In the genomic region with DNA sequence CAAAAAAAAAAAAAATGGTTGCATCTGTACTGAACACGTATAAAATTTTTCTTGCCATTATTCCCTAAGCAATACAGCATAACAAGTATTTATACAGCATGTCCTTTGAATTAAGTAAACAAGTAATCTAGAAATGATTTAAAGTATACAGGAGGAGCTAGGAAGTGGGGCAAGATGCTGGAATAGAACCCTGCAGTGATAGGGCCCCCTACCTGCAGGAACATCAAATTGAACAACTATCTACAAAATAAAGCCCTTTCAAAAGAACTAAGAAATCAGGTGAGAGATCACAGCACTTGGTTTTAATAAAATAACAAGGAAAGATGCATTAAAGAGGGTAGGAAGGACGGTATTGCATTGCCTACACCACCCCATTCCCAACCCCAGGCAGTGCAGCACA, we compare ENCODE assay signal across 20 cellular contexts. TPM values are rescaled to one million over a fixed set of nuclear protein-coding genes. Genes with fewer than 3 reads are reported as not detected.
"Had no signal": no experiment of that assay in that cellular context is flagged by ENCODE, and none has a peak within 500 bp of the region (broad histone marks: within the 10 kb centered on the region; RNA-seq: fewer than 3 reads in every experiment).

No MANE protein-coding gene starts in this region.

- H3K27me3 Mint-ChIP-seq: naive thymus-derived CD8-positive, alpha-beta T cell; type B pancreatic cell had no signal

- H3K27me3 ChIP-seq: body of pancreas, esophagus muscularis mucosa, spleen had no signal

- H3K4me1 Mint-ChIP-seq: naive thymus-derived CD8-positive, alpha-beta T cell had no signal

- H3K4me3 Mint-ChIP-seq: naive thymus-derived CD8-positive, alpha-beta T cell; type B pancreatic cell had no signal

- ATAC-seq: activated naive CD4-positive, alpha-beta T cell treated with anti-CD3 and anti-CD28 coated beads, Interleukin-2, amount 50 U/mL, for 72 hours; body of pancreas; mucosa of descending colon; naive thymus-derived CD8-positive, alpha-beta T cell; sciatic nerve had no signal

- DNase-seq: activated CD4-positive, alpha-beta T cell treated with anti-CD3 and anti-CD28 coated beads, Interleukin-2, amount 50 U/mL, for 4 hours; activated CD4-positive, CD25-positive, alpha-beta regulatory T cell treated with anti-CD3 and anti-CD28 coated beads, Interleukin-2, amount 50 U/mL, for 72 hours; activated effector memory CD4-positive, alpha-beta T cell treated with Interleukin-2 at 50 U/mL for 16 hours; activated T-cell treated with anti-CD3 and anti-CD28 coated beads, Interleukin-2, amount 50 U/mL, for 1 hour; amniotic stem cell; body of pancreas; cerebellar nuclear complex; dermis blood vessel endothelial cell; foreskin fibroblast; mucosa of descending colon; naive thymus-derived CD8-positive, alpha-beta T cell; spleen; stimulated activated CD4-positive, alpha-beta T cell treated with anti-CD3 and anti-CD28 coated beads, Interleukin-1b, Interleukin-23, amount 100 ng/mL, for 48 hours; stimulated activated naive CD4-positive, alpha-beta T cell had no signal

- H3K9me3 ChIP-seq: body of pancreas, esophagus muscularis mucosa, mucosa of descending colon had no signal

- H3K27ac ChIP-seq: body of pancreas, esophagus muscularis mucosa, spleen had no signal

- H3K4me1 ChIP-seq: spleen had no signal

- H3K36me3 Mint-ChIP-seq: activated naive CD4-positive, alpha-beta T cell treated with anti-CD3 and anti-CD28 coated beads, Interleukin-2, amount 50 U/mL, for 72 hours; type B pancreatic cell had no signal

- H3K4me3 ChIP-seq: body of pancreas, esophagus muscularis mucosa, mucosa of descending colon, spleen had no signal

- H3K27ac Mint-ChIP-seq: activated naive CD4-positive, alpha-beta T cell treated with anti-CD3 and anti-CD28 coated beads, Interleukin-2, amount 50 U/mL, for 72 hours; naive thymus-derived CD8-positive, alpha-beta T cell; type B pancreatic cell had no signal

- H3K9me3 Mint-ChIP-seq: type B pancreatic cell had no signal

RNA-seq across cellular contexts. Expression of a gene that starts 10.9 kb away (rescaled TPM):
- total RNA-seq: activated naive CD4-positive, alpha-beta T cell treated with anti-CD3 and anti-CD28 coated beads, Interleukin-2, amount 50 U/mL, for 72 hours; body of pancreas; dermis blood vessel endothelial cell; esophagus muscularis mucosa; lung microvascular endothelial cell; mucosa of descending colon; naive thymus-derived CD8-positive, alpha-beta T cell; posterior vena cava; sciatic nerve; spleen had no signal
- polyA plus RNA-seq: naive thymus-derived CD8-positive, alpha-beta T cell; spleen had no signal
